25 cellular contexts compared by ENCODE assay signal in genomic region chr9:110605586-110605985, GRCh38. TPM values are rescaled to one million over a fixed set of nuclear protein-coding genes. Genes with fewer than 3 reads are reported as not detected.
"Had no signal": no experiment of that assay in that cellular context is flagged by ENCODE, and none has a peak within 500 bp of the region (broad histone marks: within the 10 kb centered on the region; RNA-seq: fewer than 3 reads in every experiment).

No MANE protein-coding gene starts in this region.

- H3K4me3 ChIP-seq: left lung, lower lobe of right lung, pancreas, prostate gland, skin epidermis, suprapubic skin, thoracic aorta, tibial artery, upper lobe of right lung had no signal

- H3K9me3 ChIP-seq: left lung, lower lobe of right lung, pancreas, prostate gland, suprapubic skin, thoracic aorta, tibial artery, upper lobe of right lung had no signal

- H3K27ac ChIP-seq: left lung, lower lobe of right lung, pancreas, prostate gland, skin epidermis, suprapubic skin, thoracic aorta, tibial artery, upper lobe of right lung had no signal

- H3K4me1 ChIP-seq: left lung, lower lobe of right lung, pancreas, prostate gland, suprapubic skin, tibial artery, upper lobe of right lung had no signal

- ATAC-seq: left colon; left lung; lower lobe of right lung; naive thymus-derived CD8-positive, alpha-beta T cell; pancreas; right cardiac atrium; sciatic nerve; stimulated activated effector memory CD8-positive, alpha-beta T cell treated with anti-CD3 and anti-CD28 coated beads, Interleukin-12 subunit alpha, Interleukin-12 subunit beta, amount 100 ng/mL, for 72 hours; upper lobe of right lung had no signal

- DNase-seq: kidney; left colon; left lung; lower lobe of right lung; mammary epithelial cell; mesenchymal stem cell; naive thymus-derived CD8-positive, alpha-beta T cell; nucleus accumbens; pancreas; posterior cingulate gyrus; retina; right cardiac atrium; stimulated activated CD4-positive, alpha-beta T cell treated with anti-CD3 and anti-CD28 coated beads, Interleukin-12 subunit alpha, Interleukin-12 subunit beta, amount 100 ng/mL, for 4 hours; stimulated activated CD4-positive, alpha-beta T cell treated with anti-CD3 and anti-CD28 coated beads, Interleukin-15, amount 100 ng/mL, for 24 hours; stimulated activated CD4-positive, alpha-beta T cell treated with anti-CD3 and anti-CD28 coated beads, Interleukin-2, amount 100 ng/mL, for 24 hours; stimulated activated CD4-positive, alpha-beta T cell treated with anti-CD3 and anti-CD28 coated beads, Interleukin-4, amount 100 ng/mL, for 24 hours; stimulated activated naive CD4-positive, alpha-beta T cell; tibial artery; upper lobe of right lung had no signal

- H3K36me3 ChIP-seq: left lung, lower lobe of right lung, pancreas, prostate gland, suprapubic skin, thoracic aorta, tibial artery, upper lobe of right lung had no signal

- H3K27me3 ChIP-seq: left lung, pancreas, suprapubic skin, tibial artery, upper lobe of right lung had no signal

RNA-seq across cellular contexts. Expression of gene SVEP1, which starts 26.0 kb away (rescaled TPM):
- total RNA-seq: naive thymus-derived CD8-positive, alpha-beta T cell had no signal
- polyA plus RNA-seq: naive thymus-derived CD8-positive, alpha-beta T cell had no signal
